In genomic region chr2:174300114-174300513, GRCh38 we compare ENCODE assay signal across 1 cellular context.
TF ChIP-seq lines count a peak whose summit lies in the region.

No MANE protein-coding gene starts in this region.

TF ChIP-seq in GM23338, 12 proteins besides CTCF, POLR2A, EP300 and RAD21:
- TF ChIP-seq REST (IDR thresholded peaks at IDR 0.05; ENCODE audit: unreplicated experiment) (no peak), ZNF462 (CRISPR knock-in tag; IDR thresholded peaks at IDR 0.05) (no peak), JUNB (IDR thresholded peaks at IDR 0.05; ENCODE audit: unreplicated experiment) (no peak), STAT1 (IDR thresholded peaks at IDR 0.05; ENCODE audit: unreplicated experiment) (no peak), POLR2AphosphoS5 (IDR thresholded peaks at IDR 0.05; ENCODE audit: low read depth) (no peak), EZH2phosphoT487 (IDR thresholded peaks at IDR 0.05; ENCODE audit: unreplicated experiment) (no peak), ETS1 (IDR thresholded peaks at IDR 0.05) (no peak), NANOG (IDR thresholded peaks at IDR 0.05; ENCODE audit: borderline replicate concordance) (no peak), EZH2 (IDR thresholded peaks at IDR 0.05; ENCODE audit: low read depth, unreplicated experiment) (no peak), ZNF331 (CRISPR knock-in tag; IDR thresholded peaks at IDR 0.05; ENCODE audit: low read depth) (no peak)
